Comparison of ENCODE assay signal across 18 cellular contexts in genomic region chr1:9558271-9558945, GRCh38. TPM values are rescaled to one million over a fixed set of nuclear protein-coding genes. Genes with fewer than 3 reads are reported as not detected.
DNase-seq lines count a peak whose midpoint lies in the region; ATAC-seq and TF ChIP-seq lines count a peak whose summit lies in the region.
"Had no signal": no experiment of that assay in that cellular context is flagged by ENCODE, and none has a peak within 500 bp of the region (broad histone marks: within the 10 kb centered on the region; RNA-seq: fewer than 3 reads in every experiment).

No MANE protein-coding gene starts in this region.

- no peak overlapping the region for H3K9ac ChIP-seq in stomach smooth muscle (ENCODE audit: low read length in 2 of 2)

- peaks cover 22% of the 10 kb centered on the region for H3K36me3 ChIP-seq in left ventricle myocardium inferior
- H3K36me3 ChIP-seq in stomach smooth muscle (ENCODE audit: control insufficient read depth in 2 of 2, insufficient read depth in 2 of 2, low read length in 2 of 2): peaks cover 2 to 3% of the 10 kb centered on the region in 2 donors
- no peaks in the 10 kb centered on the region for H3K36me3 ChIP-seq in testis (ENCODE audit: low read depth, missing control alignments)
- H3K36me3 ChIP-seq: ascending aorta had no signal

- intact Hi-C loops in Right ventricle myocardium superior (cut with DNase I): no loop called here
- intact Hi-C loops in left cardiac atrium (cut with DNase I): no loop called here
- intact Hi-C loops in left ventricle myocardium inferior (cut with micrococcal nuclease): no loop called here
- intact Hi-C loops in testis (cut with DNase I; ENCODE audit: low total_unique reads): no loop called here

- H3K27me3 ChIP-seq in left ventricle myocardium inferior (ENCODE audit: low read depth) (no peaks in the 10 kb centered on the region), stomach smooth muscle (ENCODE audit: control insufficient read depth in 1 of 2, insufficient read depth in 2 of 2, low read length in 2 of 2) (no peaks in the 10 kb centered on the region), testis (no peaks in the 10 kb centered on the region)
- H3K27me3 ChIP-seq: ascending aorta, tibial artery had no signal

- TF ChIP-seq POLR2A in testis (IDR thresholded peaks at IDR 0.05): no peak

- H3K27ac ChIP-seq in left ventricle myocardium inferior (replicated peaks): peak overlapping the region; percentile 64
- H3K27ac ChIP-seq in stomach smooth muscle (ENCODE audit: low read length): peak overlapping the region; percentile 79
- no peak overlapping the region for H3K27ac ChIP-seq in substantia nigra (ENCODE audit: low read depth, low read length, poor library complexity, severe bottlenecking)
- no peak overlapping the region for H3K27ac ChIP-seq in testis
- H3K27ac ChIP-seq: ascending aorta, tibial artery had no signal

- ATAC-seq in Right ventricle myocardium superior (ENCODE audit: poor library complexity) (peak; percentile 17), left cardiac atrium (no peak), GM21423 (IDR thresholded peaks at IDR 0.05; ENCODE audit: unreplicated experiment) (no peak)

- peak overlapping the region; percentile 0 for H3K4me3 ChIP-seq in left ventricle myocardium inferior
- peak overlapping the region in 1 of 2 donors; percentile 10 for H3K4me3 ChIP-seq in stomach smooth muscle (ENCODE audit: low read length in 2 of 2)
- no peak overlapping the region for H3K4me3 ChIP-seq in testis
- H3K4me3 ChIP-seq: ascending aorta, tibial artery had no signal

- TF ChIP-seq CTCF in left ventricle myocardium inferior (IDR thresholded peaks at IDR 0.05; ENCODE audit: borderline replicate concordance) (no peak), testis (IDR thresholded peaks at IDR 0.05) (no peak)

- no peaks in the 10 kb centered on the region for H3K9me3 ChIP-seq in left ventricle myocardium inferior (replicated peaks)
- no peaks in the 10 kb centered on the region for H3K9me3 ChIP-seq in stomach smooth muscle (ENCODE audit: control insufficient read depth in 2 of 2, low read length in 2 of 2)
- no peaks in the 10 kb centered on the region for H3K9me3 ChIP-seq in testis
- H3K9me3 ChIP-seq: ascending aorta, tibial artery had no signal

- DNase-seq in Right ventricle myocardium superior: no peak
- DNase-seq in left cardiac atrium: no peak
- peak; percentile 64 for DNase-seq in NCI-H1694 (lab: John Stamatoyannopoulos, UW)
- no peak for DNase-seq in left ventricle myocardium inferior
- DNase-seq in substantia nigra (lab: John Stamatoyannopoulos, UW): no peak
- DNase-seq in testis: no peak
- DNase-seq: activated CD4-positive, alpha-beta T cell treated with anti-CD3 and anti-CD28 coated beads, Interleukin-2, amount 50 U/mL, for 4 hours; GDM1; MM.1S; NCI-H187 treated with DMSO at 0.1 percent for 48 hours; NCI-H524; OCI-M1; small intestine; stimulated activated CD4-positive, alpha-beta T cell treated with anti-CD3 and anti-CD28 coated beads, Interleukin-4, amount 100 ng/mL, for 24 hours; tibial artery had no signal

- WGBS in testis, 2 donors: 81 to 90% methylated on average over 6 of the region's 6 CpGs

- H3K4me1 ChIP-seq in left ventricle myocardium inferior (peaks cover 73% of the 10 kb centered on the region), stomach smooth muscle (ENCODE audit: control insufficient read depth, insufficient read depth, low read length) (peaks cover 43% of the 10 kb centered on the region), testis (no peaks in the 10 kb centered on the region)

RNA-seq across cellular contexts. Expression of gene SLC25A33, which starts 19.1 kb away (rescaled TPM):
- total RNA-seq in Right ventricle myocardium superior (6.3 TPM), left cardiac atrium (1 to 10 TPM; 7.2 to 8.8 TPM), left ventricle myocardium inferior (6.2 TPM), testis (10 to 100 TPM; 16.3 to 17.4 TPM)
- 26.0 TPM for polyA plus RNA-seq in testis (ENCODE audit: insufficient read depth, low read depth, low replicate concordance)

RNA-seq across cellular contexts. Expression of gene TMEM201, which starts 30.3 kb away (rescaled TPM):
- 17.2 TPM for total RNA-seq in Right ventricle myocardium superior
- total RNA-seq in left cardiac atrium: 10 to 100 TPM; 18.5 to 21.2 TPM
- 21.1 TPM for total RNA-seq in left ventricle myocardium inferior
- total RNA-seq in testis: 10 to 100 TPM; 35.8 to 36.2 TPM
- polyA plus RNA-seq in testis (ENCODE audit: insufficient read depth, low read depth, low replicate concordance): 26.6 TPM

Comparison
In these comparisons a context has a peak if more than half of its experiments do, and no peak if none do; other contexts are left out.
1. H3K27ac ChIP-seq: peak in left ventricle myocardium inferior (single experiment) and stomach smooth muscle (single experiment); none in substantia nigra (single experiment) and testis (0 of 2).